1 cellular context compared by ENCODE assay signal in genomic region chr5:181233436-181234115, GRCh38.
TF ChIP-seq lines count a peak whose summit lies in the region.

No MANE protein-coding gene starts in this region.

TF ChIP-seq in K562, 482 proteins besides CTCF, POLR2A, EP300 and RAD21:
- TF ChIP-seq FOXP4 (CRISPR knock-in tag; IDR thresholded peaks at IDR 0.05; ENCODE audit: borderline replicate concordance) (0 out of 2 replicates have a peak, but pooled peaks have one; percentile 22), POLR2B (IDR thresholded peaks at IDR 0.05; ENCODE audit: low read depth, partially characterized antibody) (peak; percentile 44), KDM5B (IDR thresholded peaks at IDR 0.05; ENCODE audit: insufficient replicate concordance, low read depth, low read length) (peak; percentile 2), SIX5 (IDR thresholded peaks at IDR 0.05; ENCODE audit: borderline replicate concordance in 1 of 2, insufficient read depth in 1 of 2, low read depth in 1 of 2, low read length in 2 of 2) (no peak), RAD51 (IDR thresholded peaks at IDR 0.05; ENCODE audit: borderline replicate concordance, low read depth) (no peak)
